In genomic region chr12:56333679-56334489, GRCh38 we compare ENCODE assay signal across 1 cellular context.
TF ChIP-seq lines count a peak whose summit lies in the region.

PAN2 (minus strand) TSS chr12:56334000; CDS start chr12:56333094, 906 bp downstream.

TF ChIP-seq in K562, 482 proteins besides CTCF, POLR2A, EP300 and RAD21 (continued from another document and continues in another):
- TF ChIP-seq ZNF318 (IDR thresholded peaks at IDR 0.05; ENCODE audit: borderline replicate concordance in 1 of 2, low read depth in 1 of 2) = no peak
- TF ChIP-seq POLR2G (IDR thresholded peaks at IDR 0.05; ENCODE audit: low read depth, low read length) = peak; percentile 94
- no peak for TF ChIP-seq UBTF (IDR thresholded peaks at IDR 0.05; ENCODE audit: borderline replicate concordance in 1 of 2, low read depth in 2 of 2, low read length in 2 of 2)
- no peak for TF ChIP-seq ZHX1 (conservative IDR thresholded peaks at IDR 0.05; ENCODE audit: low read length)
- TF ChIP-seq TCFL5 (CRISPR knock-in tag; conservative IDR thresholded peaks at IDR 0.05) = 0 out of 2 replicates have a peak, but pooled peaks have one; percentile 8
- peak; percentile 58; the same call in 1 of the 2 replicates for TF ChIP-seq ESRRA (IDR thresholded peaks at IDR 0.05; ENCODE audit: borderline replicate concordance, low read depth)
- no peak for TF ChIP-seq MLX (CRISPR knock-in tag; conservative IDR thresholded peaks at IDR 0.05)
- TF ChIP-seq SMAD1 (IDR thresholded peaks at IDR 0.05; ENCODE audit: low read depth, low read length, partially characterized antibody) = peak; percentile 61
- TF ChIP-seq HMGN3 (IDR thresholded peaks at IDR 0.05; ENCODE audit: borderline replicate concordance, extremely low read depth, insufficient read length, low read depth, low read length) = peak; percentile 33
- TF ChIP-seq MXI1 (IDR thresholded peaks at IDR 0.05; ENCODE audit: low read depth, low read length) = no peak
- TF ChIP-seq TFAP4 (CRISPR knock-in tag; IDR thresholded peaks at IDR 0.05; ENCODE audit: borderline replicate concordance) = peak; percentile 74
- 0 out of 2 replicates have a peak, but pooled peaks have one; percentile 39 for TF ChIP-seq ATF1 (CRISPR knock-in tag; IDR thresholded peaks at IDR 0.05)
- TF ChIP-seq ATF1 (tag; IDR thresholded peaks at IDR 0.05) = peak; percentile 97
- no peak for TF ChIP-seq THRAP3 (IDR thresholded peaks at IDR 0.05; ENCODE audit: borderline replicate concordance)
- no peak for TF ChIP-seq SAFB2 (IDR thresholded peaks at IDR 0.05; ENCODE audit: borderline replicate concordance, low read depth, low read length, severe bottlenecking)
- no peak for TF ChIP-seq POLR3A (IDR thresholded peaks at IDR 0.05; ENCODE audit: borderline replicate concordance, extremely low read depth, insufficient read depth, insufficient read length)
- TF ChIP-seq TOE1 (IDR thresholded peaks at IDR 0.05; ENCODE audit: borderline replicate concordance) = peak; percentile 71; the same call in 1 of the 2 replicates
- no peak for TF ChIP-seq TOE1 (CRISPR knock-in tag; IDR thresholded peaks at IDR 0.05; ENCODE audit: borderline replicate concordance, low read depth)
- peak; percentile 46 for TF ChIP-seq TAF7 (tag; IDR thresholded peaks at IDR 0.05)
- TF ChIP-seq ZNF408 (CRISPR knock-in tag; IDR thresholded peaks at IDR 0.05; ENCODE audit: low read depth) = no peak
- TF ChIP-seq TARDBP (IDR thresholded peaks at IDR 0.05) = no peak; the same call in 1 of the 2 replicates
- TF ChIP-seq CHCHD3 (CRISPR knock-in tag; IDR thresholded peaks at IDR 0.05) = no peak; the same call in 1 of the 2 replicates
- TF ChIP-seq ZNF778 (CRISPR knock-in tag; IDR thresholded peaks at IDR 0.05) = no peak
- TF ChIP-seq GTF2E2 (tag; IDR thresholded peaks at IDR 0.05) = peak; percentile 95
- TF ChIP-seq MTA2 (IDR thresholded peaks at IDR 0.05; ENCODE audit: low read depth) = no peak
- TF ChIP-seq CREBBP (IDR thresholded peaks at IDR 0.05; ENCODE audit: low read depth, low read length) = no peak
- TF ChIP-seq THRB (CRISPR knock-in tag; conservative IDR thresholded peaks at IDR 0.05) = no peak; the same call in 1 of the 2 replicates
- no peak for TF ChIP-seq ESRRB (CRISPR knock-in tag; IDR thresholded peaks at IDR 0.05; ENCODE audit: borderline replicate concordance)
- no peak for TF ChIP-seq STAG1 (CRISPR knock-in tag; IDR thresholded peaks at IDR 0.05; ENCODE audit: borderline replicate concordance)
- no peak for TF ChIP-seq ZNF644 (tag; IDR thresholded peaks at IDR 0.05; ENCODE audit: low read depth)
- TF ChIP-seq NR4A1 (CRISPR knock-in tag; IDR thresholded peaks at IDR 0.05) = no peak
- TF ChIP-seq NR4A1 (tag; IDR thresholded peaks at IDR 0.05) = no peak; the same call in none of the 2 replicates
- no peak for TF ChIP-seq U2AF2 (optimal IDR thresholded peaks at IDR 0.05; ENCODE audit: low read depth, low read length)
- TF ChIP-seq ZBTB2 (IDR thresholded peaks at IDR 0.05) = no peak; the same call in 1 of the 2 replicates
- TF ChIP-seq ZBTB7A (IDR thresholded peaks at IDR 0.05; ENCODE audit: borderline replicate concordance, control insufficient read depth, low read depth, low read length) = peak; percentile 91
- no peak for TF ChIP-seq HNRNPK (IDR thresholded peaks at IDR 0.05; ENCODE audit: low read depth, low read length, poor library complexity, severe bottlenecking)
- peak; percentile 9; the same call in 1 of the 2 replicates for TF ChIP-seq RB1 (IDR thresholded peaks at IDR 0.05; ENCODE audit: low read depth)
- 0 out of 2 replicates have a peak, but pooled peaks have one; percentile 48 for TF ChIP-seq NCOA1 (IDR thresholded peaks at IDR 0.05; ENCODE audit: low read depth)
- no peak for TF ChIP-seq ZBTB49 (CRISPR knock-in tag; IDR thresholded peaks at IDR 0.05; ENCODE audit: borderline replicate concordance)
- TF ChIP-seq TAF9B (IDR thresholded peaks at IDR 0.05; ENCODE audit: partially characterized antibody) = peak; percentile 83
- TF ChIP-seq KAT8 (IDR thresholded peaks at IDR 0.05; ENCODE audit: low read depth) = no peak
- no peak for TF ChIP-seq CTBP1 (IDR thresholded peaks at IDR 0.05; ENCODE audit: borderline replicate concordance)
- no peak for TF ChIP-seq FOXJ2 (tag; IDR thresholded peaks at IDR 0.05)
- TF ChIP-seq COPS2 (conservative IDR thresholded peaks at IDR 0.05) = no peak
- no peak for TF ChIP-seq ZFPM2 (CRISPR knock-in tag; IDR thresholded peaks at IDR 0.05)
